ENCODE assay signal across 8 cellular contexts in the genomic region with DNA sequence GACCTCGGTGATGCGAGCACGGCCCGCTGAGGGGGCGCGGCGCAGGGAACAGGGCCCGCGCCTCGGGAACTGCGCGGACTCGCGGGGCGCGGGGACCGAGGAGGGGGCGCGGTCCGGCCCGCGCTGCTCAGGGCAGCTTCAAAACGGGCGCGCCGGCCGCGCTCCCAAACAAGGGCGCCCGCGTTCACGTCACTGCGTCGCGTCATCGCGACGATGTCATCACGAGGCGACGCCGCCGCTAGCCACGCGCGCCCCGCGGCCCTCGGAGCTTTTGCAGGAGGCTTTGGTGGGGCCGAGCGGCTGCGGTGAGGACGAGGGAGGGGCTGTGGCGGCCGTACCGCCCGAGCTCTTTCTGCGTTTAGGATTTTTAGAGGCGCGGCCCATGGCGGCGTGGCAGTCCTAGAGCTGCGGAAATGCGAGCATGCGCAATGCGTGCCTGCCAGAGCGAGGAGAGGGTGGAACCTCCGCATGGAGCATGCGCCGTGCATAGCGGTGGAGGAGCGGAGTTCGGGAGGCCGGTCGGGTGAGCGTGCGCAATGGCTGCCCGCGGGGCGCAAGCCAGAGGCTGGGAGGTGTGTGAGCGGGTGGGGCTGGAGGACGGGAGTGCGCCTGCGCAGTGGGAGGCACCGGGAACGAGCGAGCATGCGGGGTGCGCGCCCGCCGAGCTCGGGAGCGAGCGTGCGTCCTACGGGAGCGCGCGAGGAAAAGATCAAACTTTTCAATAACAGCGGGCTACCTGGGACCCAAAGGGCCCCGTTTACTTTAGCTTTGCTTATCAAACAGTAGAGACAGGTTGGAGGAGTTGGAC. TPM values are rescaled to one million over a fixed set of nuclear protein-coding genes. Genes with fewer than 3 reads are reported as not detected.
DNase-seq lines count a peak whose midpoint lies in the region; ATAC-seq and TF ChIP-seq lines count a peak whose summit lies in the region.

A gene with protein sequence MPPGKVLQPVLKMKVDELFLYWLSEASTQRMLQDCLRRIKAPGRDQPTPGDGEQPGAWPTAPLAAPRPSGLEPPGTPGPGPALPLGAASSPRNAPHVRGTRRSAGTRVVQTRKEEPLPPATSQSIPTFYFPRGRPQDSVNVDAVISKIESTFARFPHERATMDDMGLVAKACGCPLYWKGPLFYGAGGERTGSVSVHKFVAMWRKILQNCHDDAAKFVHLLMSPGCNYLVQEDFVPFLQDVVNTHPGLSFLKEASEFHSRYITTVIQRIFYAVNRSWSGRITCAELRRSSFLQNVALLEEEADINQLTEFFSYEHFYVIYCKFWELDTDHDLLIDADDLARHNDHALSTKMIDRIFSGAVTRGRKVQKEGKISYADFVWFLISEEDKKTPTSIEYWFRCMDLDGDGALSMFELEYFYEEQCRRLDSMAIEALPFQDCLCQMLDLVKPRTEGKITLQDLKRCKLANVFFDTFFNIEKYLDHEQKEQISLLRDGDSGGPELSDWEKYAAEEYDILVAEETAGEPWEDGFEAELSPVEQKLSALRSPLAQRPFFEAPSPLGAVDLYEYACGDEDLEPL (minus strand): TSS at position 140 of the 808 bp plus-strand sequence. CDS start 216 bp downstream, outside the sequence.

- H3K36me3 ChIP-seq in GM23338 (ENCODE audit: insufficient read depth) (no peaks in the 10 kb centered on the region), thoracic aorta (no peaks in the 10 kb centered on the region)

- no peak for TF ChIP-seq CTCF in GM23338 (conservative IDR thresholded peaks at IDR 0.05; ENCODE audit: low read depth in 2 of 2)
- TF ChIP-seq CTCF in foreskin fibroblast (IDR thresholded peaks at IDR 0.05; ENCODE audit: low read depth, low read length): no peak
- TF ChIP-seq CTCF in thoracic aorta (IDR thresholded peaks at IDR 0.05): no peak

- H3K27me3 Mint-ChIP-seq in GM23338 (ENCODE audit: insufficient read depth, low read depth, poor library complexity): peaks cover 17% of the 10 kb centered on the region
- H3K27me3 Mint-ChIP-seq in activated T-helper 1 cell treated with anti-CD3 and anti-CD28 coated beads, Interleukin-12 subunit alpha, Interleukin-12 subunit beta, Interleukin-2, Interleukin-4 antibody, amounts not matched to agents 30 ng/mL and 10 ng/mL and 1 ng/mL, durations not matched to agents 14 hours and 24 hours and 36 hours (ENCODE audit: insufficient read depth): peaks cover 5% of the 10 kb centered on the region

- peak within 1 kb of the TSS; percentile 99 for H3K27ac Mint-ChIP-seq in GM23338
- H3K27ac Mint-ChIP-seq in activated T-helper 1 cell treated with anti-CD3 and anti-CD28 coated beads, Interleukin-12 subunit alpha, Interleukin-12 subunit beta, Interleukin-2, Interleukin-4 antibody, amounts not matched to agents 30 ng/mL and 10 ng/mL and 1 ng/mL, durations not matched to agents 14 hours and 24 hours and 36 hours: peak within 1 kb of the TSS; percentile 99

- H3K4me3 ChIP-seq in GM23338 (peak within 1 kb of the TSS; percentile 99), foreskin fibroblast (ENCODE audit: low read depth in 1 of 2, low read length in 2 of 2) (peak within 1 kb of the TSS; percentile 72 to 83), thoracic aorta (peak within 1 kb of the TSS; percentile 100)

- peaks cover 9% of the 10 kb centered on the region for H3K4me1 ChIP-seq in GM23338 (ENCODE audit: insufficient read depth)
- H3K4me1 ChIP-seq in thoracic aorta (ENCODE audit: control insufficient read depth in 1 of 2, low read depth in 2 of 2): peaks cover 3 to 15% of the 10 kb centered on the region in 2 donors

- H3K27me3 ChIP-seq in GM23338 (ENCODE audit: insufficient read depth): no peaks in the 10 kb centered on the region
- no peaks in the 10 kb centered on the region for H3K27me3 ChIP-seq in thoracic aorta (replicated peaks; ENCODE audit: insufficient read depth)

- no peaks in the 10 kb centered on the region for H3K9me3 ChIP-seq in thoracic aorta

- peaks cover 4% of the 10 kb centered on the region; the same call in 2 of the 3 replicates for H3K9me3 Mint-ChIP-seq in GM23338
- no peaks in the 10 kb centered on the region for H3K9me3 Mint-ChIP-seq in activated T-helper 1 cell treated with anti-CD3 and anti-CD28 coated beads, Interleukin-12 subunit alpha, Interleukin-12 subunit beta, Interleukin-2, Interleukin-4 antibody, amounts not matched to agents 30 ng/mL and 10 ng/mL and 1 ng/mL, durations not matched to agents 14 hours and 24 hours and 36 hours

- peaks cover 41% of the 10 kb centered on the region for H3K79me2 ChIP-seq in GM23338 (replicated peaks; ENCODE audit: insufficient read depth)

- peaks cover 9% of the 10 kb centered on the region; the same call in 1 of the 2 replicates for H4K20me1 ChIP-seq in GM23338 (replicated peaks; ENCODE audit: insufficient read depth)

- H3K36me3 Mint-ChIP-seq in GM23338 (ENCODE audit: low read depth): peaks cover 8% of the 10 kb centered on the region; the same call in 1 of the 3 replicates
- H3K36me3 Mint-ChIP-seq in activated T-helper 1 cell treated with anti-CD3 and anti-CD28 coated beads, Interleukin-12 subunit alpha, Interleukin-12 subunit beta, Interleukin-2, Interleukin-4 antibody, amounts not matched to agents 30 ng/mL and 10 ng/mL and 1 ng/mL, durations not matched to agents 14 hours and 24 hours and 36 hours (ENCODE audit: low read depth): no peaks in the 10 kb centered on the region

- peak; percentile 95 for ATAC-seq in GM23338
- ATAC-seq in thoracic aorta (ENCODE audit: insufficient number of reproducible peaks, low FRiP score, low read depth): peak; percentile 98

- H3K27ac ChIP-seq in GM23338 (ENCODE audit: low read depth): peak within 1 kb of the TSS; percentile 100
- peak within 1 kb of the TSS; percentile 98 to 100 for H3K27ac ChIP-seq in thoracic aorta

- peak within 1 kb of the TSS; percentile 2; the same call in 1 of the 2 replicates for H2AFZ ChIP-seq in GM23338

- peaks cover 7% of the 10 kb centered on the region; the same call in 2 of the 3 replicates for H3K4me1 Mint-ChIP-seq in GM23338
- H3K4me1 Mint-ChIP-seq in activated T-helper 1 cell treated with anti-CD3 and anti-CD28 coated beads, Interleukin-12 subunit alpha, Interleukin-12 subunit beta, Interleukin-2, Interleukin-4 antibody, amounts not matched to agents 30 ng/mL and 10 ng/mL and 1 ng/mL, durations not matched to agents 14 hours and 24 hours and 36 hours (ENCODE audit: low read depth): peaks cover 9% of the 10 kb centered on the region

- H3K4me2 ChIP-seq in GM23338: peak within 1 kb of the TSS; percentile 84

- no peaks in the 10 kb centered on the region for H3K9me2 ChIP-seq in GM23338 (ENCODE audit: insufficient read depth)

- H3F3A ChIP-seq in GM23338 (replicated peaks; ENCODE audit: low read depth): peaks cover 3% of the 10 kb centered on the region; the same call in 1 of the 2 replicates

- peak; percentile 96 for DNase-seq in Daoy (ENCODE audit: low read depth)
- DNase-seq in GM23338 (ENCODE audit: low spot score): peak; percentile 98
- peak; percentile 94 for DNase-seq in M059J (ENCODE audit: low read depth)
- DNase-seq in activated T-helper 1 cell treated with anti-CD3 and anti-CD28 coated beads, Interleukin-12 subunit alpha, Interleukin-12 subunit beta, Interleukin-2, Interleukin-4 antibody, amounts not matched to agents 30 ng/mL and 10 ng/mL and 1 ng/mL, durations not matched to agents 14 hours and 24 hours and 36 hours (ENCODE audit: low spot score): peak; percentile 98
- DNase-seq in foreskin fibroblast: peak; percentile 98 to 100
- peak; percentile 88 for DNase-seq in non-pigmented ciliary epithelial cell (ENCODE audit: low read depth)
- peak; percentile 92 for DNase-seq in thoracic aorta (ENCODE audit: low spot score)
- no peak for DNase-seq in NCI-H2196 (lab: John Stamatoyannopoulos, UW; ENCODE audit: unreplicated experiment)

- intact Hi-C loops in activated T-helper 1 cell treated with anti-CD3 and anti-CD28 coated beads, Interleukin-12 subunit alpha, Interleukin-12 subunit beta, Interleukin-2, Interleukin-4 antibody, amounts not matched to agents 30 ng/mL and 10 ng/mL and 1 ng/mL, durations not matched to agents 14 hours and 24 hours and 36 hours (cut with micrococcal nuclease): loop anchor here (1.0 to 10.0 kb wide), 5 partner anchors 13 to 1008 kb away; a partner anchor contains a TSS

- peak within 1 kb of the TSS; percentile 89 for H3K4me3 Mint-ChIP-seq in GM23338
- H3K4me3 Mint-ChIP-seq in activated T-helper 1 cell treated with anti-CD3 and anti-CD28 coated beads, Interleukin-12 subunit alpha, Interleukin-12 subunit beta, Interleukin-2, Interleukin-4 antibody, amounts not matched to agents 30 ng/mL and 10 ng/mL and 1 ng/mL, durations not matched to agents 14 hours and 24 hours and 36 hours: peak within 1 kb of the TSS; percentile 89

TF ChIP-seq in GM23338, 12 proteins besides CTCF, POLR2A, EP300 and RAD21 (continues in another document):
- TF ChIP-seq CREB1 (CRISPR knock-in tag; IDR thresholded peaks at IDR 0.05; ENCODE audit: low read depth): peak; percentile 99
- TF ChIP-seq ZNF114 (CRISPR knock-in tag; IDR thresholded peaks at IDR 0.05): no peak

RNA-seq across cellular contexts. Expression of the gene that starts here (rescaled TPM):
- 11.0 and 24.8 TPM in 2 replicates for total RNA-seq in Daoy (2014; rRNA removed; shearing (Covaris generic))
- 71.6 and 104 TPM in 2 replicates for total RNA-seq in GM23338 (2014; rRNA removed; shearing (Covaris generic))
- polyA plus RNA-seq in GM23338 (2016; fragmentation: Nextera tagmentation; extraction: Ambion mirVana): 50.1 and 54.8 TPM in 2 replicates
- 5.5 and 14.4 TPM in 2 replicates for total RNA-seq in M059J (2014; rRNA removed; shearing (Covaris generic))
- total RNA-seq in activated T-helper 1 cell treated with anti-CD3 and anti-CD28 coated beads, Interleukin-12 subunit alpha, Interleukin-12 subunit beta, Interleukin-2, Interleukin-4 antibody, amounts not matched to agents 30 ng/mL and 10 ng/mL and 1 ng/mL, durations not matched to agents 14 hours and 24 hours and 36 hours: 43.2 and 44.1 TPM in 2 replicates
- 10 to 100 TPM in 1 of 2 donors, 1 to 10 TPM in 1; 6.8 to 14.5 TPM for total RNA-seq in thoracic aorta
